25 cellular contexts compared by ENCODE assay signal in genomic region chr20:40050596-40050995, GRCh38.
"Had no signal": no experiment of that assay in that cellular context is flagged by ENCODE, and none has a peak within 500 bp of the region (broad histone marks: within the 10 kb centered on the region; RNA-seq: fewer than 3 reads in every experiment).

No MANE protein-coding gene starts in this region.

- H3K4me2 ChIP-seq: smooth muscle cell had no signal

- H3K9me3 ChIP-seq: left lung, lower lobe of right lung, mucosa of descending colon, ovary, right atrium auricular region, right lobe of liver, tibial nerve, uterus had no signal

- H3K27me3 ChIP-seq: left lung, ovary, right atrium auricular region, right lobe of liver, tibial nerve, uterus had no signal

- H3K27ac Mint-ChIP-seq: immature natural killer cell; naive thymus-derived CD4-positive, alpha-beta T cell; natural killer cell treated with Interleukin-12 subunit alpha and Interleukin-12 subunit beta and Interleukin-15 and Interleukin-18, amount 100 ng/mL, for 72 hours; progenitor cell of endocrine pancreas; stimulated activated memory B cell treated with anti-CD40 and anti-IgM and Interleukin-4, amounts not matched to agents 10 μg/mL and 1 μg/mL and 100 μg/mL, for 72 hours; stimulated activated naive CD8-positive, alpha-beta T cell treated with anti-CD3 and anti-CD28 coated beads, Interleukin-15, amount 100 ng/mL, for 72 hours; type B pancreatic cell had no signal

- H3K4me1 Mint-ChIP-seq: immature natural killer cell; naive thymus-derived CD4-positive, alpha-beta T cell; stimulated activated memory B cell treated with anti-CD40 and anti-IgM and Interleukin-4, amounts not matched to agents 10 μg/mL and 1 μg/mL and 100 μg/mL, for 72 hours; stimulated activated naive CD8-positive, alpha-beta T cell treated with anti-CD3 and anti-CD28 coated beads, Interleukin-15, amount 100 ng/mL, for 72 hours had no signal

- H3K4me1 ChIP-seq: left lung, lower lobe of right lung, right atrium auricular region, right lobe of liver, tibial nerve, uterus had no signal

- H3K36me3 Mint-ChIP-seq: naive thymus-derived CD4-positive, alpha-beta T cell; natural killer cell treated with Interleukin-12 subunit alpha and Interleukin-12 subunit beta and Interleukin-15 and Interleukin-18, amount 100 ng/mL, for 72 hours; stimulated activated memory B cell treated with anti-CD40 and anti-IgM and Interleukin-4, amounts not matched to agents 10 μg/mL and 1 μg/mL and 100 μg/mL, for 72 hours; type B pancreatic cell had no signal

- DNase-seq: immature natural killer cell; kidney; left colon; left lung; lower lobe of right lung; midbrain; mucosa of descending colon; naive thymus-derived CD4-positive, alpha-beta T cell; ovary; right lobe of liver; stimulated activated CD4-positive, alpha-beta T cell treated with anti-CD3 and anti-CD28 coated beads, Interleukin-1b, Interleukin-23, amount 100 ng/mL, for 48 hours; stimulated activated CD4-positive, alpha-beta T cell treated with anti-CD3 and anti-CD28 coated beads, Interleukin-2, amount 100 ng/mL, for 48 hours; stimulated activated CD4-positive, alpha-beta T cell treated with anti-CD3 and anti-CD28 coated beads, Interleukin-4, amount 100 ng/mL, for 4 hours; stimulated activated CD8-positive, alpha-beta memory T cell treated with anti-CD3 and anti-CD28 coated beads, Interleukin-4, amount 100 ng/mL, for 48 hours; stimulated activated naive CD4-positive, alpha-beta T cell treated with Interleukin-2 at 50 U/mL for 16 hours; stimulated activated naive CD8-positive, alpha-beta T cell treated with anti-CD3 and anti-CD28 coated beads, Interleukin-15, amount 100 ng/mL, for 72 hours; substantia nigra; uterus had no signal

- H3K9me3 Mint-ChIP-seq: stimulated activated memory B cell treated with anti-CD40 and anti-IgM and Interleukin-4, amounts not matched to agents 10 μg/mL and 1 μg/mL and 100 μg/mL, for 72 hours; type B pancreatic cell had no signal

- H3K36me3 ChIP-seq: left lung, lower lobe of right lung, ovary, right atrium auricular region, right lobe of liver, tibial nerve, uterus had no signal

- H3K27me3 Mint-ChIP-seq: progenitor cell of endocrine pancreas had no signal

- FAIRE-seq: kidney had no signal

- H3K27ac ChIP-seq: left lung, lower lobe of right lung, ovary, right atrium auricular region, right lobe of liver, tibial nerve, uterus had no signal

- H3K4me3 ChIP-seq: left lung, lower lobe of right lung, mucosa of descending colon, ovary, right atrium auricular region, right lobe of liver, smooth muscle cell, tibial nerve, uterus had no signal

- ATAC-seq: left colon; left lung; lower lobe of right lung; mucosa of descending colon; naive thymus-derived CD4-positive, alpha-beta T cell; natural killer cell treated with Interleukin-12 subunit alpha and Interleukin-12 subunit beta and Interleukin-15 and Interleukin-18, amount 100 ng/mL, for 72 hours; right lobe of liver; stimulated activated memory B cell treated with anti-CD40 and anti-IgM and Interleukin-4, amounts not matched to agents 10 μg/mL and 1 μg/mL and 100 μg/mL, for 72 hours; stimulated activated naive CD8-positive, alpha-beta T cell treated with anti-CD3 and anti-CD28 coated beads, Interleukin-15, amount 100 ng/mL, for 72 hours had no signal

- H3K4me3 Mint-ChIP-seq: immature natural killer cell; naive thymus-derived CD4-positive, alpha-beta T cell; natural killer cell treated with Interleukin-12 subunit alpha and Interleukin-12 subunit beta and Interleukin-15 and Interleukin-18, amount 100 ng/mL, for 72 hours; stimulated activated memory B cell treated with anti-CD40 and anti-IgM and Interleukin-4, amounts not matched to agents 10 μg/mL and 1 μg/mL and 100 μg/mL, for 72 hours; stimulated activated naive CD8-positive, alpha-beta T cell treated with anti-CD3 and anti-CD28 coated beads, Interleukin-15, amount 100 ng/mL, for 72 hours; type B pancreatic cell had no signal
